In genomic region chr5:80230269-80230992, GRCh38 we compare ENCODE assay signal across 16 cellular contexts. TPM values are rescaled to one million over a fixed set of nuclear protein-coding genes. Genes with fewer than 3 reads are reported as not detected.
DNase-seq lines count a peak whose midpoint lies in the region; ATAC-seq and TF ChIP-seq lines count a peak whose summit lies in the region.
"Had no signal": no experiment of that assay in that cellular context is flagged by ENCODE, and none has a peak within 500 bp of the region (broad histone marks: within the 10 kb centered on the region; RNA-seq: fewer than 3 reads in every experiment).

No MANE protein-coding gene starts in this region.

- no peaks in the 10 kb centered on the region for H3K27me3 Mint-ChIP-seq in CD4-positive, alpha-beta memory T cell
- H3K27me3 Mint-ChIP-seq in HFFc6 (ENCODE audit: insufficient read depth) (peaks cover 1% of the 10 kb centered on the region; the same call in 1 of the 2 replicates), nephron (ENCODE audit: low read depth) (no peaks in the 10 kb centered on the region)
- H3K27me3 Mint-ChIP-seq: natural killer cell treated with Interleukin-12 subunit alpha and Interleukin-12 subunit beta and Interleukin-15 and Interleukin-18, amount 100 ng/mL, for 72 hours had no signal

- no peak overlapping the region for H3K27ac ChIP-seq in CD4-positive, alpha-beta memory T cell (ENCODE audit: low read depth, low read length)
- peak overlapping the region in 3 of 4 donors; percentile 51 to 73 (median 52) for H3K27ac ChIP-seq in body of pancreas

- TF ChIP-seq POLR2A in body of pancreas (IDR thresholded peaks at IDR 0.05), result no peak

- H3K4me3 ChIP-seq in CD4-positive, alpha-beta memory T cell (ENCODE audit: low read length in 2 of 2), result no peak overlapping the region
- H3K4me3 ChIP-seq in body of pancreas, result no peak overlapping the region
- H3K4me3 ChIP-seq: heart right ventricle, skin epidermis had no signal

- peaks cover 21 to 23% of the 10 kb centered on the region in 2 donors for H3K36me3 Mint-ChIP-seq in CD4-positive, alpha-beta memory T cell
- H3K36me3 Mint-ChIP-seq in HFFc6 (ENCODE audit: low read depth) (no peaks in the 10 kb centered on the region; the same call in 1 of the 2 replicates), nephron (ENCODE audit: low read depth) (peaks cover 3% of the 10 kb centered on the region)
- H3K36me3 Mint-ChIP-seq: natural killer cell treated with Interleukin-12 subunit alpha and Interleukin-12 subunit beta and Interleukin-15 and Interleukin-18, amount 100 ng/mL, for 72 hours had no signal

- TF ChIP-seq CTCF in HFFc6 (IDR thresholded peaks at IDR 0.05), result no peak
- no peak for TF ChIP-seq CTCF in body of pancreas (IDR thresholded peaks at IDR 0.05)
- TF ChIP-seq CTCF in nephron (IDR thresholded peaks at IDR 0.05; ENCODE audit: unreplicated experiment in 3 of 3), result no peak

- no peaks in the 10 kb centered on the region for H3K9me3 ChIP-seq in CD4-positive, alpha-beta memory T cell (ENCODE audit: control insufficient read depth in 1 of 2, low read length in 2 of 2)
- H3K9me3 ChIP-seq in body of pancreas, result no peaks in the 10 kb centered on the region
- H3K9me3 ChIP-seq: heart right ventricle had no signal

- CTCF ChIA-PET in CD4-positive, alpha-beta memory T cell (lab: Charles Lee; ENCODE audit: partially characterized antibody), result interaction anchor here (0.7 kb wide), 1 partner anchor 17 kb away, joined by 4 read pairs; no protein-coding TSS in a partner anchor

- peak overlapping the region in 7 of 8 donors; percentile 51 to 76 (median 65) for H3K4me3 Mint-ChIP-seq in CD4-positive, alpha-beta memory T cell
- H3K4me3 Mint-ChIP-seq in HFFc6 (no peak overlapping the region), nephron (no peak overlapping the region)
- H3K4me3 Mint-ChIP-seq: natural killer cell treated with Interleukin-12 subunit alpha and Interleukin-12 subunit beta and Interleukin-15 and Interleukin-18, amount 100 ng/mL, for 72 hours had no signal

- H3K27ac Mint-ChIP-seq in CD4-positive, alpha-beta memory T cell, result peak overlapping the region; percentile 8 to 90 (median 75)
- peak overlapping the region; percentile 86 for H3K27ac Mint-ChIP-seq in HFFc6
- H3K27ac Mint-ChIP-seq in nephron, result peak overlapping the region; percentile 14 to 69 (median 60)
- H3K27ac Mint-ChIP-seq: natural killer cell treated with Interleukin-12 subunit alpha and Interleukin-12 subunit beta and Interleukin-15 and Interleukin-18, amount 100 ng/mL, for 72 hours had no signal

- ATAC-seq in body of pancreas, result no peak
- ATAC-seq in GM18498 (IDR thresholded peaks at IDR 0.05; ENCODE audit: unreplicated experiment), result no peak
- no peak for ATAC-seq in HG03469 (IDR thresholded peaks at IDR 0.05; ENCODE audit: unreplicated experiment)
- ATAC-seq: esophagus mucosa; natural killer cell treated with Interleukin-12 subunit alpha and Interleukin-12 subunit beta and Interleukin-15 and Interleukin-18, amount 100 ng/mL, for 72 hours had no signal

- no peaks in the 10 kb centered on the region for H3K36me3 ChIP-seq in CD4-positive, alpha-beta memory T cell (ENCODE audit: insufficient read depth, low read length)
- H3K36me3 ChIP-seq in body of pancreas (replicated peaks in 1 of 2; ENCODE audit: insufficient read depth in 1 of 2, low read depth in 2 of 2), result no peaks in the 10 kb centered on the region
- H3K36me3 ChIP-seq: heart right ventricle had no signal

- intact Hi-C loops in CD4-positive, alpha-beta memory T cell (cut with micrococcal nuclease), result no loop called here
- intact Hi-C loops in body of pancreas (cut with DNase I), result no loop called here

- POLR2A ChIA-PET in CD4-positive, alpha-beta memory T cell (lab: Charles Lee; ENCODE audit: partially characterized antibody), result interaction anchor here (2.0 kb wide), 1 partner anchor 24 kb away, joined by 7 read pairs; no protein-coding TSS in a partner anchor

- 60 to 74% methylated on average over 7 of the region's 7 CpGs for WGBS in body of pancreas, 2 donors

- no peak for DNase-seq in CD4-positive, alpha-beta memory T cell
- DNase-seq in HFFc6, result no peak
- no peak for DNase-seq in body of pancreas
- no peak for DNase-seq in foreskin melanocyte
- DNase-seq in HuH-7.5 (ENCODE audit: low spot score), result no peak
- DNase-seq: GF-D8, heart right ventricle, Kasumi-1, NCI-H1694, NCI-H526 had no signal

- H3K9me3 Mint-ChIP-seq in CD4-positive, alpha-beta memory T cell, result no peaks in the 10 kb centered on the region
- H3K9me3 Mint-ChIP-seq in HFFc6 (no peaks in the 10 kb centered on the region), nephron (no peaks in the 10 kb centered on the region)
- H3K9me3 Mint-ChIP-seq: natural killer cell treated with Interleukin-12 subunit alpha and Interleukin-12 subunit beta and Interleukin-15 and Interleukin-18, amount 100 ng/mL, for 72 hours had no signal

- peaks cover 91% of the 10 kb centered on the region for H3K4me1 ChIP-seq in CD4-positive, alpha-beta memory T cell (ENCODE audit: insufficient read depth, low read length)
- peaks cover 28% of the 10 kb centered on the region for H3K4me1 ChIP-seq in body of pancreas

- H3K27me3 ChIP-seq in CD4-positive, alpha-beta memory T cell (ENCODE audit: insufficient read depth, low read length), result no peaks in the 10 kb centered on the region
- H3K27me3 ChIP-seq in body of pancreas, result no peaks in the 10 kb centered on the region
- H3K27me3 ChIP-seq: heart right ventricle had no signal

- H3K4me1 Mint-ChIP-seq in CD4-positive, alpha-beta memory T cell, result peaks cover 50 to 86% (median 69%) of the 10 kb centered on the region in 4 donors
- H3K4me1 Mint-ChIP-seq in HFFc6 (ENCODE audit: low read depth), result peaks cover 29% of the 10 kb centered on the region
- H3K4me1 Mint-ChIP-seq in nephron, result peaks cover 5% of the 10 kb centered on the region

RNA-seq across cellular contexts. Expression of gene SERINC5, which starts 25.4 kb away (rescaled TPM):
- total RNA-seq in CD4-positive, alpha-beta memory T cell, result 100 to 1,000 TPM; 153 to 165 TPM
- 10 to 100 TPM; 20.7 to 35.2 TPM for polyA plus RNA-seq in CD4-positive, alpha-beta memory T cell
- total RNA-seq in HFFc6 (2021; fragmentation: NEBNext Ultra II Directional; extraction: Animal tissue kit (Norgen Biotek cat#: 25700)), result 10 to 100 TPM; 16.4 to 28.1 (median 19.9) TPM
- total RNA-seq in body of pancreas, result 10 to 100 TPM; 23.3 to 26.7 TPM

Comparison
In these comparisons a context has a peak if more than half of its experiments do, and no peak if none do; other contexts are left out.
1. H3K4me3 Mint-ChIP-seq: peak in CD4-positive, alpha-beta memory T cell (7 of 8); none in HFFc6 (single experiment) and nephron (0 of 3).
2. RNA of gene SERINC5, which starts 25.4 kb away (total RNA-seq): 153 to 165 TPM in CD4-positive, alpha-beta memory T cell; 23.3 to 26.7 TPM in body of pancreas and 16.4 to 28.1 TPM in HFFc6; every median in the first group is over 4 times any median in the second.
3. Peak in every context shown above with its lines, with median percentiles within 50 percentile points of each other: H3K27ac Mint-ChIP-seq.